31 cellular contexts compared by ENCODE assay signal in the genomic region with DNA sequence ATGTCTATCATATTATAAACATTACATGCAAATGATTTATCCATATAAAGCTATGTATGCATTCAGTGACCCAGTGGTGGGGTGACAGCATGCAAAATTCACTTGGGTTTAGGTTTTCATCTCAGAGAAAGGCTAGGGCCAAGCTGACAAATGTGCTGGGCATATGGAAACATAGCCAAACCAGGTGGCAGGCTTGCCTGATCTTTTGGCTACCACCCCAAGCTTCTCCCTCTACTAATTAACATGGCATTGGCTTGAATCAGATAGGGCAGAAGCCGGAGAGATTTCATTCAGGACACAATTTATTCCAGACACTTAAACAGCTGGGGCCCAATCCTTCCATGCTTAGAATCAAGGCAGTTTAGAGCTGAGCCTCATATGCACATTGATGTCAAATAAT.
"Had no signal": no experiment of that assay in that cellular context is flagged by ENCODE, and none has a peak within 500 bp of the region (broad histone marks: within the 10 kb centered on the region; RNA-seq: fewer than 3 reads in every experiment).

No MANE protein-coding gene starts in this region.

- H3K4me1 Mint-ChIP-seq: activated CD4-positive, alpha-beta T cell treated with anti-CD3 and anti-CD28 coated beads, Interleukin-2, amount 10 ng/mL, durations not matched to agents 7 days and 5 days; activated naive CD4-positive, alpha-beta T cell treated with anti-CD3 and anti-CD28 coated beads, Interleukin-2, amount 50 U/mL, for 24 hours; activated naive CD8-positive, alpha-beta T cell treated with anti-CD3 and anti-CD28 coated beads, Interleukin-2, amount 10 ng/mL, durations not matched to agents 7 days and 5 days had no signal

- H3K9me3 ChIP-seq: ascending aorta, colonic mucosa, MG63 had no signal

- H3K36me3 Mint-ChIP-seq: activated naive CD4-positive, alpha-beta T cell treated with anti-CD3 and anti-CD28 coated beads, Interleukin-2, amount 50 U/mL, for 24 hours; activated naive CD8-positive, alpha-beta T cell treated with anti-CD3 and anti-CD28 coated beads, Interleukin-2, amount 10 ng/mL, durations not matched to agents 7 days and 5 days had no signal

- H3K4me3 ChIP-seq: ascending aorta, colonic mucosa, MG63, PC-9 had no signal

- H3K27ac ChIP-seq: ascending aorta, colonic mucosa, PC-9, RWPE1 had no signal

- H3K27ac Mint-ChIP-seq: activated CD4-positive, alpha-beta T cell treated with anti-CD3 and anti-CD28 coated beads, Interleukin-2, amount 10 ng/mL, durations not matched to agents 7 days and 5 days; activated CD8-positive, alpha-beta T cell treated with anti-CD3 and anti-CD28 coated beads, Interleukin-2, amount 10 ng/mL, durations not matched to agents 7 days and 5 days; activated naive CD4-positive, alpha-beta T cell treated with anti-CD3 and anti-CD28 coated beads, Interleukin-2, amount 50 U/mL, for 24 hours; activated naive CD8-positive, alpha-beta T cell treated with anti-CD3 and anti-CD28 coated beads, Interleukin-2, amount 10 ng/mL, durations not matched to agents 7 days and 5 days; activated T-cell treated with anti-CD3 and anti-CD28 coated beads, Interleukin-2, amount 50 U/mL, for 24 hours; activated T-helper 2 cell treated with anti-CD3 and anti-CD28 coated beads, Interferon-gamma antibody, Interleukin-2, Interleukin-4, amounts not matched to agents 10 μg/mL and 5 μg/mL and 100 μg/mL, durations not matched to agents 14 hours and 24 hours and 36 hours had no signal

- H3K9me3 Mint-ChIP-seq: activated CD4-positive, alpha-beta T cell treated with anti-CD3 and anti-CD28 coated beads, Interleukin-2, amount 10 ng/mL, durations not matched to agents 7 days and 5 days; activated naive CD4-positive, alpha-beta T cell treated with anti-CD3 and anti-CD28 coated beads, Interleukin-2, amount 50 U/mL, for 24 hours; activated naive CD8-positive, alpha-beta T cell treated with anti-CD3 and anti-CD28 coated beads, Interleukin-2, amount 10 ng/mL, durations not matched to agents 7 days and 5 days; activated T-cell treated with anti-CD3 and anti-CD28 coated beads, Interleukin-2, amount 50 U/mL, for 24 hours; activated T-helper 2 cell treated with anti-CD3 and anti-CD28 coated beads, Interferon-gamma antibody, Interleukin-2, Interleukin-4, amounts not matched to agents 10 μg/mL and 5 μg/mL and 100 μg/mL, durations not matched to agents 14 hours and 24 hours and 36 hours had no signal

- H3K4me3 Mint-ChIP-seq: activated CD4-positive, alpha-beta T cell treated with anti-CD3 and anti-CD28 coated beads, Interleukin-2, amount 10 ng/mL, durations not matched to agents 7 days and 5 days; activated CD8-positive, alpha-beta T cell treated with anti-CD3 and anti-CD28 coated beads, Interleukin-2, amount 10 ng/mL, durations not matched to agents 7 days and 5 days; activated naive CD4-positive, alpha-beta T cell treated with anti-CD3 and anti-CD28 coated beads, Interleukin-2, amount 50 U/mL, for 24 hours; activated naive CD8-positive, alpha-beta T cell treated with anti-CD3 and anti-CD28 coated beads, Interleukin-2, amount 10 ng/mL, durations not matched to agents 7 days and 5 days; activated T-cell treated with anti-CD3 and anti-CD28 coated beads, Interleukin-2, amount 50 U/mL, for 24 hours had no signal

- H3K36me3 ChIP-seq: ascending aorta, colonic mucosa, MG63 had no signal

- H3K4me1 ChIP-seq: ascending aorta, colonic mucosa had no signal

- DNase-seq: activated CD4-positive, alpha-beta T cell treated with anti-CD3 and anti-CD28 coated beads, Interleukin-2, amount 10 ng/mL, durations not matched to agents 7 days and 5 days; activated CD4-positive, alpha-beta T cell treated with anti-CD3 and anti-CD28 coated beads, Interleukin-2, amount 50 U/mL, for 48 hours; activated CD8-positive, alpha-beta T cell treated with anti-CD3 and anti-CD28 coated beads, Interleukin-2, amount 10 ng/mL, durations not matched to agents 7 days and 5 days; activated gamma-delta T cell; activated naive CD4-positive, alpha-beta T cell treated with Interleukin-2 at 50 U/mL for 16 hours; activated naive CD8-positive, alpha-beta T cell treated with anti-CD3 and anti-CD28 coated beads, Interleukin-2, amount 10 ng/mL, durations not matched to agents 7 days and 5 days; activated T-cell treated with anti-CD3 and anti-CD28 coated beads, Interleukin-2, amount 50 U/mL, for 24 hours; amygdala; colonic mucosa; Karpas-422; KBM-7; NCI-H1048; NCI-H1105 treated with DMSO at 0.1 percent for 48 hours; NCI-H1436; NCI-H187; NCI-H2029 treated with DMSO at 0.1 percent for 48 hours; NCI-H2107; NCI-H2171 treated with DMSO at 0.1 percent for 48 hours; NCI-H345; NCI-H510A; NCI-H69; NCI-H82; NK-92 treated with Interleukin-12 subunit alpha and Interleukin-12 subunit beta, amount 100 ng/mL, for 24 hours; PC-9; SIG-M5; T1000 had no signal

- H3K27me3 ChIP-seq: ascending aorta, colonic mucosa, MG63 had no signal
